ENCODE assay signal across 8 cellular contexts in genomic region chr22:23521442-23522113, GRCh38. TPM values are rescaled to one million over a fixed set of nuclear protein-coding genes. Genes with fewer than 3 reads are reported as not detected.
DNase-seq lines count a peak whose midpoint lies in the region; ATAC-seq and TF ChIP-seq lines count a peak whose summit lies in the region.

No MANE protein-coding gene starts in this region.

- intact Hi-C loops in left cardiac atrium (cut with DNase I): no loop called here

- peak; percentile 48 for ATAC-seq in GM21786 (IDR thresholded peaks at IDR 0.05; ENCODE audit: unreplicated experiment)
- ATAC-seq in left cardiac atrium: peak; percentile 93 to 96
- peak; percentile 84 to 94 for ATAC-seq in upper lobe of left lung (ENCODE audit: low FRiP score in 2 of 2)

- TF ChIP-seq EP300 in upper lobe of left lung (IDR thresholded peaks at IDR 0.05): peak in 1 of 4 donors; percentile 42

- no peaks in the 10 kb centered on the region for H3K9me3 Mint-ChIP-seq in progenitor cell of endocrine pancreas (ENCODE audit: low read depth)

- TF ChIP-seq CTCF in progenitor cell of endocrine pancreas (IDR thresholded peaks at IDR 0.05; ENCODE audit: unreplicated experiment) (peak; percentile 36), upper lobe of left lung (IDR thresholded peaks at IDR 0.05) (peak in 4 of 6 experiments; percentile 7 to 47 (median 32))

- peaks cover 33% of the 10 kb centered on the region for H3K4me1 Mint-ChIP-seq in progenitor cell of endocrine pancreas (ENCODE audit: low read depth)

- TF ChIP-seq POLR2A in upper lobe of left lung (IDR thresholded peaks at IDR 0.05): peak in 3 of 4 donors; percentile 18 to 69 (median 33)

- no peaks in the 10 kb centered on the region for H3K36me3 ChIP-seq in upper lobe of left lung

- peaks cover 22 to 29% (median 24%) of the 10 kb centered on the region in 4 donors for H3K4me1 ChIP-seq in upper lobe of left lung

- peak overlapping the region; percentile 86 to 97 (median 92) for H3K27ac ChIP-seq in upper lobe of left lung

- H3K27me3 ChIP-seq in upper lobe of left lung: no peaks in the 10 kb centered on the region

- 1 to 2% methylated on average over 18 to 45 of the region's 65 CpGs for WGBS in upper lobe of left lung, 2 donors

- H3K36me3 Mint-ChIP-seq in progenitor cell of endocrine pancreas (ENCODE audit: insufficient read depth): no peaks in the 10 kb centered on the region

- peak overlapping the region; percentile 20 to 60 (median 48) for H3K4me3 ChIP-seq in upper lobe of left lung

- H3K27ac Mint-ChIP-seq in progenitor cell of endocrine pancreas: peak overlapping the region; percentile 100

- H3K4me3 Mint-ChIP-seq in progenitor cell of endocrine pancreas (ENCODE audit: low read depth): peak overlapping the region; percentile 57

- no peaks in the 10 kb centered on the region for H3K9me3 ChIP-seq in upper lobe of left lung

- no peaks in the 10 kb centered on the region for H3K27me3 Mint-ChIP-seq in progenitor cell of endocrine pancreas

- DNase-seq in CD1c-positive myeloid dendritic cell (ENCODE audit: extremely low spot score): peak; percentile 86
- DNase-seq in NCI-H1436 (lab: John Stamatoyannopoulos, UW): peak; percentile 96
- peak; percentile 38 to 71 (median 63) for DNase-seq in T-helper 1 cell
- DNase-seq in amniotic epithelial cell (ENCODE audit: low read depth): peak; percentile 93
- DNase-seq in left cardiac atrium: peak; percentile 94
- peak; percentile 92 for DNase-seq in progenitor cell of endocrine pancreas (ENCODE audit: low spot score, unreplicated experiment)
- DNase-seq in upper lobe of left lung: peak; percentile 95 to 96

RNA-seq across cellular contexts. Expression of gene IGLL1, which starts 58.5 kb away (rescaled TPM):
- total RNA-seq in left cardiac atrium (not detected), progenitor cell of endocrine pancreas (not detected in 2 replicates), upper lobe of left lung (not detected)

Comparison
In these comparisons a context has a peak if more than half of its experiments do, and no peak if none do; other contexts are left out.
1. Peak in every context shown above with its lines: DNase-seq, ATAC-seq, H3K4me3 ChIP-seq and H3K27ac ChIP-seq.